In genomic region chr1:65235867-65236805, GRCh38 we compare ENCODE assay signal across 8 cellular contexts.
DNase-seq lines count a peak whose midpoint lies in the region; ATAC-seq, FAIRE-seq and TF ChIP-seq lines count a peak whose summit lies in the region.

No MANE protein-coding gene starts in this region.

- peaks cover 9% of the 10 kb centered on the region for H3K4me1 Mint-ChIP-seq in activated CD4-positive, alpha-beta memory T cell treated with anti-CD3 and anti-CD28 coated beads for 36 hours (ENCODE audit: low read depth)

- no peak overlapping the region for H3K4me3 Mint-ChIP-seq in activated CD4-positive, alpha-beta memory T cell treated with anti-CD3 and anti-CD28 coated beads for 36 hours

- TF ChIP-seq CTCF in left ventricle myocardium inferior (IDR thresholded peaks at IDR 0.05; ENCODE audit: borderline replicate concordance) (peak; percentile 70), astrocyte of the cerebellum (IDR thresholded peaks at IDR 0.05; ENCODE audit: low read depth, low read length, missing control alignments) (peak; percentile 45), HepG2 (CRISPR knock-in tag; IDR thresholded peaks at IDR 0.05) (peak; percentile 50)

- no peak overlapping the region for H3K27ac Mint-ChIP-seq in activated CD4-positive, alpha-beta memory T cell treated with anti-CD3 and anti-CD28 coated beads for 36 hours

- ATAC-seq in HepG2 (no peak), GM19035 (IDR thresholded peaks at IDR 0.05; ENCODE audit: unreplicated experiment) (no peak), HG03108 (IDR thresholded peaks at IDR 0.05; ENCODE audit: unreplicated experiment) (no peak)

- H3K4me1 ChIP-seq in left ventricle myocardium inferior (peaks cover 13% of the 10 kb centered on the region), HepG2 (ENCODE audit: insufficient read depth, low read length) (no peaks in the 10 kb centered on the region)

- no peaks in the 10 kb centered on the region for H3K36me3 ChIP-seq in left ventricle myocardium inferior
- H3K36me3 ChIP-seq in HepG2 (replicated peaks in 1 of 2; ENCODE audit: control insufficient read depth in 1 of 2, insufficient read depth in 2 of 2, low read length in 2 of 2), result no peaks in the 10 kb centered on the region

- FAIRE-seq in HepG2 (lab: Jason Lieb, UNC), result no peak

- intact Hi-C loops in left ventricle myocardium inferior (cut with micrococcal nuclease) (loop anchor here (5.0 kb wide), 1 partner anchor 451 kb away; no protein-coding TSS in a partner anchor), cardiac septum (cut with DNase I) (loop anchor here (5.0 kb wide), 1 partner anchor 451 kb away; no protein-coding TSS in a partner anchor), HepG2 (cut with micrococcal nuclease; ENCODE audit: unreplicated experiment) (loop anchor here (1.0 kb wide), 1 partner anchor 451 kb away; no protein-coding TSS in a partner anchor)
- intact Hi-C loops in activated CD4-positive, alpha-beta memory T cell treated with anti-CD3 and anti-CD28 coated beads for 36 hours (cut with micrococcal nuclease), result loop anchor here (1.0 to 10.0 kb wide), 3 partner anchors 223 to 719 kb away; no protein-coding TSS in a partner anchor

- H3K9me3 ChIP-seq in left ventricle myocardium inferior (replicated peaks), result peaks cover 11% of the 10 kb centered on the region
- peaks cover 14% of the 10 kb centered on the region for H3K9me3 ChIP-seq in HepG2 (ENCODE audit: low read length)

- POLR2A ChIA-PET in HepG2 (lab: Yijun Ruan, JAX), result interaction anchor here (1.0 kb wide), 1 partner anchor 17 kb away, joined by 4 read pairs; no protein-coding TSS in a partner anchor
- POLR2A ChIA-PET in activated CD4-positive, alpha-beta memory T cell treated with anti-CD3 and anti-CD28 coated beads for 36 hours (lab: Charles Lee), result interaction anchor here (0.6 kb wide), 1 partner anchor 13 kb away, joined by 3 read pairs; no protein-coding TSS in a partner anchor

- no peak for TF ChIP-seq POLR2A in HepG2 (IDR thresholded peaks at IDR 0.05; ENCODE audit: insufficient read depth in 1 of 2, low read depth in 2 of 2, low read length in 2 of 2)

- no peak for TF ChIP-seq RAD21 in HepG2 (CRISPR knock-in tag; IDR thresholded peaks at IDR 0.05)

- BruUV-seq in HepG2 (replicated peaks; lab: Mats Ljungman, UMichigan), result no TSS peak

- no peak overlapping the region for H3K4me2 ChIP-seq in HepG2 (ENCODE audit: low read depth, low read length)

- H3K4me3 ChIP-seq in left ventricle myocardium inferior (no peak overlapping the region), astrocyte of the cerebellum (ENCODE audit: low read depth, low read length) (no peak overlapping the region), HepG2 (replicated peaks in 1 of 3; ENCODE audit: insufficient read depth in 1 of 3, low read depth in 2 of 3, low read length in 3 of 3) (no peak overlapping the region)

- H3K27ac ChIP-seq in left ventricle myocardium inferior (replicated peaks) (no peak overlapping the region), HepG2 (ENCODE audit: extremely low read length, insufficient read depth, low read length) (no peak overlapping the region)

- no peaks in the 10 kb centered on the region for H3K9me3 Mint-ChIP-seq in activated CD4-positive, alpha-beta memory T cell treated with anti-CD3 and anti-CD28 coated beads for 36 hours

- CTCF ChIA-PET in HepG2 (lab: Yijun Ruan, JAX; ENCODE audit: low intra/inter-chr PET ratio, low total read pairs), result interaction anchor here (0.6 to 1.6 kb wide), 3 partner anchors 73 to 1007 kb away, joined by 3 to 5 read pairs (median 4); partner anchors contain the start of gene DNAJC6
- CTCF ChIA-PET in activated CD4-positive, alpha-beta memory T cell treated with anti-CD3 and anti-CD28 coated beads for 36 hours (lab: Charles Lee), result interaction anchor here (0.5 to 6.4 kb wide), 36 partner anchors 12 to 1006 kb away, joined by 3 to 150 read pairs (median 3); no protein-coding TSS in a partner anchor

- in situ Hi-C loops in astrocyte of the cerebellum (cut with HindIII; ENCODE audit: low sequenced_read_pairs), result no loop called here
- in situ Hi-C loops in HepG2 (cut with HindIII; ENCODE audit: extremely low pct_ligation_motif_present, low pct_unique_long_range_greater_than_20kb), result loop anchor here (5.0 kb wide), 1 partner anchor 451 kb away; no protein-coding TSS in a partner anchor

- TF ChIP-seq EP300 in HepG2 (IDR thresholded peaks at IDR 0.05; ENCODE audit: low read depth in 2 of 2, low read length in 2 of 2) (no peak), HepG2 (CRISPR knock-in tag; IDR thresholded peaks at IDR 0.05; ENCODE audit: borderline replicate concordance) (no peak)

- peaks cover 5% of the 10 kb centered on the region for H3K27me3 Mint-ChIP-seq in activated CD4-positive, alpha-beta memory T cell treated with anti-CD3 and anti-CD28 coated beads for 36 hours

- no peak overlapping the region for H2AFZ ChIP-seq in HepG2 (ENCODE audit: low read length)

- H3K27me3 ChIP-seq in left ventricle myocardium inferior (ENCODE audit: low read depth) (no peaks in the 10 kb centered on the region), HepG2 (ENCODE audit: control insufficient read depth in 1 of 2, insufficient read depth in 2 of 2, low read length in 2 of 2) (no peaks in the 10 kb centered on the region)

- no peak for DNase-seq in left ventricle myocardium inferior
- DNase-seq in cardiac septum (ENCODE audit: low spot score), result no peak
- DNase-seq in NCI-H2029 treated with DMSO at 0.1 percent for 48 hours (lab: John Stamatoyannopoulos, UW), result peak; percentile 92
- DNase-seq in astrocyte of the cerebellum (ENCODE audit: low read depth), result peak; percentile 32
- peak; percentile 46 for DNase-seq in HepG2 (ENCODE audit: low spot score)
- DNase-seq in activated CD4-positive, alpha-beta memory T cell treated with anti-CD3 and anti-CD28 coated beads for 36 hours, result no peak

- H3K9ac ChIP-seq in HepG2 (ENCODE audit: insufficient read depth, low read depth, low read length), result no peak overlapping the region

- H4K20me1 ChIP-seq in HepG2 (ENCODE audit: insufficient read depth, low read length), result no peaks in the 10 kb centered on the region

- 69% methylated on average over 3 of the region's 3 CpGs for whole genome bisulfite sequencing in HepG2 (ENCODE audit: low lambda C conversion rate)

- no peaks in the 10 kb centered on the region for H3K79me2 ChIP-seq in HepG2 (ENCODE audit: insufficient read depth, low read length)

- H3K36me3 Mint-ChIP-seq in activated CD4-positive, alpha-beta memory T cell treated with anti-CD3 and anti-CD28 coated beads for 36 hours, result no peaks in the 10 kb centered on the region

TF ChIP-seq in HepG2, 621 proteins besides CTCF, POLR2A, EP300 and RAD21:
- TF ChIP-seq ADNP (CRISPR knock-in tag; IDR thresholded peaks at IDR 0.05) (no peak), ZNF362 (CRISPR knock-in tag; IDR thresholded peaks at IDR 0.05; ENCODE audit: borderline replicate concordance) (peak; percentile 26; the same call in 1 of the 2 replicates), STAG1 (CRISPR knock-in tag; IDR thresholded peaks at IDR 0.05) (peak; percentile 68)

Comparison
In these comparisons a context has a peak if more than half of its experiments do, and no peak if none do; other contexts are left out.
1. DNase-seq: peak in NCI-H2029 treated with DMSO at 0.1 percent for 48 hours (single experiment), astrocyte of the cerebellum (single experiment) and HepG2 (single experiment); none in left ventricle myocardium inferior (single experiment), cardiac septum (single experiment) and activated CD4-positive, alpha-beta memory T cell treated with anti-CD3 and anti-CD28 coated beads for 36 hours (single experiment).
2. Peak in every context shown above with its lines, with median percentiles within 50 percentile points of each other: CTCF ChIP-seq.